8 cellular contexts compared by ENCODE assay signal in genomic region chr17:43170140-43170765, GRCh38. TPM values are rescaled to one million over a fixed set of nuclear protein-coding genes. Genes with fewer than 3 reads are reported as not detected.
A peak's percentile ranks its signal among the peaks of the same experiment; 100 is the strongest.
DNase-seq lines count a peak whose midpoint lies in the region; ATAC-seq, FAIRE-seq and TF ChIP-seq lines count a peak whose summit lies in the region.

No MANE protein-coding gene starts in this region.

- H3K9me3 ChIP-seq in pancreas (no peaks in the 10 kb centered on the region), tibial artery (no peaks in the 10 kb centered on the region)

- H3K27me3 ChIP-seq in pancreas (no peaks in the 10 kb centered on the region), tibial artery (no peaks in the 10 kb centered on the region)

- ATAC-seq in HG02678 (IDR thresholded peaks at IDR 0.05; ENCODE audit: unreplicated experiment) (peak; percentile 66), Right ventricle myocardium superior (ENCODE audit: poor library complexity) (peak; percentile 86), pancreas (peak; percentile 79 to 89 (median 84))

- TF ChIP-seq CTCF in pancreas (IDR thresholded peaks at IDR 0.05) (no peak), tibial artery (IDR thresholded peaks at IDR 0.05) (peak in 1 of 2 experiments; percentile 24)

- WGBS in pancreas, 2 donors = 0% methylated on average over 27 of the region's 27 CpGs

- H3K27ac ChIP-seq in pancreas = peak overlapping the region; percentile 87 to 99 (median 93)
- H3K27ac ChIP-seq in tibial artery = peak overlapping the region; percentile 96 to 98

- H3K4me3 ChIP-seq in GM08714 (ENCODE audit: low read length) = peak overlapping the region; percentile 86
- peak overlapping the region; percentile 52 to 81 (median 69) for H3K4me3 ChIP-seq in pancreas
- peak overlapping the region; percentile 85 to 86 for H3K4me3 ChIP-seq in tibial artery

- DNase-seq in NCI-H1105 treated with DMSO at 0.1 percent for 48 hours (lab: John Stamatoyannopoulos, UW) (peak; percentile 96), SKM-1 (lab: John Stamatoyannopoulos, UW; ENCODE audit: unreplicated experiment) (peak; percentile 96), Right ventricle myocardium superior (peak; percentile 92), pancreas (peak; percentile 79 to 89 (median 86)), tibial artery (peak; percentile 96)
- peak; percentile 71 for DNase-seq in activated naive CD8-positive, alpha-beta T cell treated with anti-CD3 and anti-CD28 coated beads, Interleukin-2, amount 50 U/mL, for 16 hours (ENCODE audit: low read depth, low spot score)

- peaks cover 19 to 30% (median 24%) of the 10 kb centered on the region in 3 donors for H3K4me1 ChIP-seq in pancreas
- peaks cover 11 to 50% (median 39%) of the 10 kb centered on the region in 4 donors for H3K4me1 ChIP-seq in tibial artery

- FAIRE-seq in pancreas (lab: Jason Lieb, UNC) = no peak

- H3K36me3 ChIP-seq in pancreas = no peaks in the 10 kb centered on the region
- no peaks in the 10 kb centered on the region for H3K36me3 ChIP-seq in tibial artery

- intact Hi-C loops in Right ventricle myocardium superior (cut with DNase I) = loop anchor here (5.0 kb wide), 1 partner anchor 37 kb away; no protein-coding TSS in a partner anchor
- intact Hi-C loops in pancreas (cut with DNase I) = no loop called here
- intact Hi-C loops in tibial artery (cut with DNase I; ENCODE audit: low total_unique reads) = no loop called here

RNA-seq across cellular contexts. Expression of gene NBR1, which starts 0.8 kb away (rescaled TPM):
- 91.1 TPM for total RNA-seq in Right ventricle myocardium superior
- total RNA-seq in pancreas = 10 to 100 TPM; 26.0 to 54.0 (median 33.7) TPM
- polyA plus RNA-seq in pancreas = 10 to 100 TPM; 15.5 to 27.4 TPM

RNA-seq across cellular contexts. Expression of gene TMEM106A, which starts 41.4 kb away (rescaled TPM):
- total RNA-seq in Right ventricle myocardium superior (3.6 TPM), pancreas (1 to 10 TPM; 2.6 to 7.9 (median 4.4) TPM)
- polyA plus RNA-seq in pancreas = 1 to 10 TPM; 1.4 to 6.8 TPM

RNA-seq across cellular contexts. Expression of gene BRCA1, which starts 45.1 kb away (rescaled TPM):
- total RNA-seq in Right ventricle myocardium superior (7.3 TPM), pancreas (1 to 10 TPM; 1.1 to 4.6 (median 2.5) TPM)
- polyA plus RNA-seq in pancreas = 1 to 10 TPM; 1.4 to 2.6 TPM

RNA-seq across cellular contexts. Expression of gene CCDC200, which starts 58.2 kb away (rescaled TPM):
- total RNA-seq in Right ventricle myocardium superior = not detected
- total RNA-seq in pancreas = under 1 TPM in 1 of 6 donors, not detected in 5; 0.51 TPM
- under 1 TPM; 0.26 to 0.80 TPM for polyA plus RNA-seq in pancreas

Comparison
In these comparisons a context has a peak if more than half of its experiments do, and no peak if none do; other contexts are left out.
1. Peak in every context shown above with its lines: DNase-seq, ATAC-seq, H3K4me3 ChIP-seq and H3K27ac ChIP-seq.